ENCODE assay signal across 25 cellular contexts in the genomic region with DNA sequence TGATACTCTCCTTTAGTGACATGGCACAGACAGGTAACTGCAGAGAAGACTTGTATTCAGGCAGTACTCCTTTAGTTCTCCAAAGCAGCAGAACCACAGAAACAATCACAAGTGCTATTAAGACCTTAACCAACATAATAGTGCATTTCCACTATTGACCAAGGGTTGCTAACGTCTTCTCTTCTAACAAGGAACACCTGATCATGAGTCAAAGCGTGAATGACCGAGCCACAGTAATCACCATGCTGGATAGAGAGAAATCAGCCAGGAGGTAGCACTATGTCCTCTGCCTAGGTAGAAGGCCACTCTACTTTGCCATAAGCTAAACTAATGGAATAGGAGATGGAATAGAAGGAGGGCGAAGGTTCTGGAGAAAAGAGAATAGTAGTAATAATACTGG.
DNase-seq lines count a peak whose midpoint lies in the region; ATAC-seq and TF ChIP-seq lines count a peak whose summit lies in the region.
"Had no signal": no experiment of that assay in that cellular context is flagged by ENCODE, and none has a peak within 500 bp of the region (broad histone marks: within the 10 kb centered on the region; RNA-seq: fewer than 3 reads in every experiment).

No MANE protein-coding gene starts in this region.

- no peaks in the 10 kb centered on the region for H3K27me3 ChIP-seq in CD4-positive, alpha-beta T cell (ENCODE audit: control insufficient read depth, insufficient read depth, low read length)
- H3K27me3 ChIP-seq in CD8-positive, alpha-beta memory T cell (ENCODE audit: insufficient read depth, low read length, poor library complexity, severe bottlenecking) = no peaks in the 10 kb centered on the region
- H3K27me3 ChIP-seq in ovary (no peaks in the 10 kb centered on the region), lower lobe of right lung (ENCODE audit: low read depth) (no peaks in the 10 kb centered on the region)
- H3K27me3 ChIP-seq: esophagus muscularis mucosa, gastroesophageal sphincter, MG63, stomach, upper lobe of left lung had no signal

- DNase-seq in CD4-positive, alpha-beta T cell = no peak
- no peak for DNase-seq in CD8-positive, alpha-beta memory T cell
- no peak for DNase-seq in OCI-LY7 (ENCODE audit: low spot score)
- DNase-seq in naive B cell = no peak
- no peak for DNase-seq in ovary
- DNase-seq in cerebellar nuclear complex (lab: John Stamatoyannopoulos, UW) = no peak
- no peak for DNase-seq in lower lobe of right lung
- DNase-seq: activated CD8-positive, alpha-beta memory T cell treated with anti-CD3 and anti-CD28 coated beads, Interleukin-2, amount 50 U/mL, for 4 hours; activated naive CD4-positive, alpha-beta T cell; COR-L47; effector CD8-positive, alpha-beta T cell; IMR-90; kidney; MG63; NCI-H146; NCI-H524; RPMI8226; stomach; T1000; upper lobe of left lung had no signal

- intact Hi-C loops in CD4-positive, alpha-beta T cell (cut with DNase I, micrococcal nuclease) = no loop called here
- intact Hi-C loops in OCI-LY7 (cut with micrococcal nuclease; ENCODE audit: unreplicated experiment) (no loop called here), ovary (cut with DNase I) (no loop called here), lower lobe of right lung (cut with DNase I) (no loop called here)

- no peak overlapping the region for H3K4me3 Mint-ChIP-seq in CD4-positive, alpha-beta T cell
- peak overlapping the region in 1 of 7 donors; percentile 8 for H3K4me3 Mint-ChIP-seq in CD8-positive, alpha-beta memory T cell
- peak overlapping the region; percentile 11 to 81 (median 40) for H3K4me3 Mint-ChIP-seq in naive B cell

- no peaks in the 10 kb centered on the region for H3K9me2 ChIP-seq in OCI-LY7 (ENCODE audit: insufficient read depth, low read length)

- peaks cover 85% of the 10 kb centered on the region for H3K4me1 ChIP-seq in CD8-positive, alpha-beta memory T cell (ENCODE audit: insufficient read depth, low read length)
- peaks cover 97% of the 10 kb centered on the region for H3K4me1 ChIP-seq in OCI-LY7 (ENCODE audit: insufficient read depth, low read length, poor library complexity, severe bottlenecking)
- H3K4me1 ChIP-seq in ovary (ENCODE audit: insufficient read depth) = no peaks in the 10 kb centered on the region
- peaks cover 47% of the 10 kb centered on the region for H3K4me1 ChIP-seq in lower lobe of right lung

- H3K4me1 Mint-ChIP-seq in CD4-positive, alpha-beta T cell (ENCODE audit: low read depth) = peaks cover 93% of the 10 kb centered on the region
- H3K4me1 Mint-ChIP-seq in CD8-positive, alpha-beta memory T cell = peaks cover 85 to 97% (median 95%) of the 10 kb centered on the region in 3 donors
- H3K4me1 Mint-ChIP-seq in naive B cell = peaks cover 67 to 93% (median 82%) of the 10 kb centered on the region in 3 donors

- TF ChIP-seq EP300 in ovary (IDR thresholded peaks at IDR 0.05) = no peak

- H4K20me1 ChIP-seq in OCI-LY7 (ENCODE audit: insufficient read depth, low read length) = no peaks in the 10 kb centered on the region

- no TSS peak for BruUV-seq in OCI-LY7 (replicated peaks; lab: Mats Ljungman, UMichigan)

- POLR2A ChIA-PET in CD4-positive, alpha-beta T cell (lab: Charles Lee) = interaction anchor here (0.7 kb wide), 1 partner anchor 9 kb away, joined by 3 read pairs; no protein-coding TSS in a partner anchor
- POLR2A ChIA-PET in CD8-positive, alpha-beta memory T cell (lab: Charles Lee) = no interaction called here
- POLR2A ChIA-PET in OCI-LY7 (lab: Charles Lee) = interaction anchor here (0.5 to 2.5 kb wide), 5 partner anchors 9 to 392 kb away, joined by 3 to 8 read pairs (median 4); no protein-coding TSS in a partner anchor

- H3K4me2 ChIP-seq in OCI-LY7 (ENCODE audit: low read length) = 0 out of 2 replicates have a peak overlapping the region, but pooled peaks have one; percentile 2

- peaks cover 53% of the 10 kb centered on the region; the same call in 1 of the 2 replicates for H3K79me2 ChIP-seq in OCI-LY7 (ENCODE audit: insufficient read depth, low read depth, low read length)

- H3K36me3 ChIP-seq in CD8-positive, alpha-beta memory T cell (ENCODE audit: insufficient read depth, low read length) = no peaks in the 10 kb centered on the region
- 0 out of 2 replicates have a peak, but pooled peaks cover 10% of the 10 kb centered on the region for H3K36me3 ChIP-seq in OCI-LY7 (ENCODE audit: insufficient read depth, low read length)
- H3K36me3 ChIP-seq in ovary = no peaks in the 10 kb centered on the region
- no peaks in the 10 kb centered on the region for H3K36me3 ChIP-seq in lower lobe of right lung
- H3K36me3 ChIP-seq: esophagus muscularis mucosa, gastroesophageal sphincter, MG63, stomach, upper lobe of left lung had no signal

- H3K27ac ChIP-seq in CD4-positive, alpha-beta T cell (ENCODE audit: low read depth, low read length) = peak overlapping the region; percentile 17
- no peak overlapping the region for H3K27ac ChIP-seq in CD8-positive, alpha-beta memory T cell (ENCODE audit: low read depth, low read length)
- H3K27ac ChIP-seq in OCI-LY7 (ENCODE audit: low read depth, low read length, poor library complexity, severe bottlenecking) = peak overlapping the region; percentile 26
- H3K27ac ChIP-seq in ovary = no peak overlapping the region
- H3K27ac ChIP-seq in lower lobe of right lung = no peak overlapping the region
- H3K27ac ChIP-seq: esophagus muscularis mucosa, gastroesophageal sphincter, SK-N-MC, stomach, upper lobe of left lung had no signal

- WGBS in ovary, 3 donors = 94 to 96% (median 96%) methylated on average over 4 of the region's 4 CpGs

- H3K9me3 ChIP-seq in CD4-positive, alpha-beta T cell (ENCODE audit: control insufficient read depth, low read length) = no peaks in the 10 kb centered on the region
- H3K9me3 ChIP-seq in CD8-positive, alpha-beta memory T cell (ENCODE audit: low read length) = no peaks in the 10 kb centered on the region
- H3K9me3 ChIP-seq in OCI-LY7 (ENCODE audit: low read length) (no peaks in the 10 kb centered on the region), ovary (no peaks in the 10 kb centered on the region), lower lobe of right lung (no peaks in the 10 kb centered on the region)
- H3K9me3 ChIP-seq: esophagus muscularis mucosa, gastroesophageal sphincter, MG63, stomach, upper lobe of left lung had no signal

- CTCF ChIA-PET in CD4-positive, alpha-beta T cell (lab: Charles Lee) = interaction anchor here (1.2 to 1.9 kb wide), 2 partner anchors 19 to 23 kb away, joined by 3 to 8 read pairs; no protein-coding TSS in a partner anchor
- CTCF ChIA-PET in CD8-positive, alpha-beta memory T cell (lab: Charles Lee) = interaction anchor here (0.7 to 0.8 kb wide), 2 partner anchors 15 to 36 kb away, joined by 3 read pairs; no protein-coding TSS in a partner anchor
- CTCF ChIA-PET in OCI-LY7 (lab: Charles Lee; ENCODE audit: unreplicated experiment) = no interaction called here

- TF ChIP-seq CTCF in CD4-positive, alpha-beta T cell (IDR thresholded peaks at IDR 0.05) = no peak
- TF ChIP-seq CTCF in OCI-LY7 (conservative IDR thresholded peaks at IDR 0.05; ENCODE audit: low read length) (no peak), ovary (IDR thresholded peaks at IDR 0.05) (no peak), lower lobe of right lung (IDR thresholded peaks at IDR 0.05) (no peak)

- peak overlapping the region; percentile 85 for H3K27ac Mint-ChIP-seq in CD4-positive, alpha-beta T cell
- H3K27ac Mint-ChIP-seq in CD8-positive, alpha-beta memory T cell = peak overlapping the region in 7 of 8 donors; percentile 45 to 88 (median 64)
- H3K27ac Mint-ChIP-seq in naive B cell = peak overlapping the region; percentile 90 to 98 (median 96)

- H3K27me3 Mint-ChIP-seq in CD4-positive, alpha-beta T cell = no peaks in the 10 kb centered on the region
- no peaks in the 10 kb centered on the region for H3K27me3 Mint-ChIP-seq in CD8-positive, alpha-beta memory T cell
- no peaks in the 10 kb centered on the region for H3K27me3 Mint-ChIP-seq in naive B cell

- H3K9me3 Mint-ChIP-seq in CD4-positive, alpha-beta T cell = no peaks in the 10 kb centered on the region
- H3K9me3 Mint-ChIP-seq in CD8-positive, alpha-beta memory T cell = no peaks in the 10 kb centered on the region
- peaks cover 0 to 3% (median 0%) of the 10 kb centered on the region in 7 donors for H3K9me3 Mint-ChIP-seq in naive B cell

- H2AFZ ChIP-seq in OCI-LY7 (ENCODE audit: low read length) = no peak overlapping the region

- H3K4me3 ChIP-seq in CD8-positive, alpha-beta memory T cell (ENCODE audit: low read length) = no peak overlapping the region
- H3K4me3 ChIP-seq in OCI-LY7 (ENCODE audit: low read depth, low read length, poor library complexity, severe bottlenecking) = no peak overlapping the region
- H3K4me3 ChIP-seq in ovary = no peak overlapping the region
- no peak overlapping the region for H3K4me3 ChIP-seq in lower lobe of right lung
- H3K4me3 ChIP-seq: esophagus muscularis mucosa, gastroesophageal sphincter, lung, MG63, SK-N-MC, stomach, upper lobe of left lung had no signal

- ATAC-seq in CD4-positive, alpha-beta T cell (ENCODE audit: poor library complexity) = no peak
- ATAC-seq in naive B cell (ENCODE audit: low read depth in 2 of 2) (no peak), lower lobe of right lung (no peak)
- ATAC-seq: gastroesophageal sphincter, sciatic nerve had no signal

- TF ChIP-seq POLR2A in ovary (IDR thresholded peaks at IDR 0.05) = no peak

- H3K36me3 Mint-ChIP-seq in CD4-positive, alpha-beta T cell (ENCODE audit: low read depth) = peaks cover 35% of the 10 kb centered on the region
- peaks cover 0 to 30% (median under 1%) of the 10 kb centered on the region in 3 donors for H3K36me3 Mint-ChIP-seq in CD8-positive, alpha-beta memory T cell
- peaks cover 0 to 13% of the 10 kb centered on the region in 2 donors for H3K36me3 Mint-ChIP-seq in naive B cell

Comparison
In these comparisons a context has a peak if more than half of its experiments do, and no peak if none do; other contexts are left out.
1. H3K27ac ChIP-seq: peak in CD4-positive, alpha-beta T cell (single experiment) and OCI-LY7 (single experiment); none in CD8-positive, alpha-beta memory T cell (single experiment), ovary (0 of 2) and lower lobe of right lung (single experiment).
2. Peak in every context shown above with its lines, with median percentiles within 50 percentile points of each other: H3K27ac Mint-ChIP-seq.